Comparison of ENCODE assay signal across 7 cellular contexts in genomic region chr19:662207-662961, GRCh38. TPM values are rescaled to one million over a fixed set of nuclear protein-coding genes. Genes with fewer than 3 reads are reported as not detected.
DNase-seq lines count a peak whose midpoint lies in the region; ATAC-seq and TF ChIP-seq lines count a peak whose summit lies in the region.

No MANE protein-coding gene starts in this region.

- in situ Hi-C loops in GM13977 (cut with MboI; ENCODE audit: low pct_unique_long_range_greater_than_20kb, low sequenced_read_pairs, unreplicated experiment) = no loop called here
- in situ Hi-C loops in SK-MEL-5 (cut with HindIII; ENCODE audit: low pct_unique_long_range_greater_than_20kb, low sequenced_read_pairs) = no loop called here

- TF ChIP-seq CTCF in GM13977 (IDR thresholded peaks at IDR 0.05; ENCODE audit: extremely low read depth, insufficient read depth, missing control alignments) = no peak

- peak overlapping the region; percentile 49 for H3K27ac ChIP-seq in iPS-20b (ENCODE audit: low read length)

- peak overlapping the region; percentile 78 for H3K9ac ChIP-seq in iPS-20b (ENCODE audit: low read depth, low read length)

- peak; percentile 21 for ATAC-seq in HG02938 (IDR thresholded peaks at IDR 0.05; ENCODE audit: unreplicated experiment)
- ATAC-seq in activated naive CD8-positive, alpha-beta T cell treated with anti-CD3 and anti-CD28 coated beads, Interleukin-2, amount 50 U/mL, for 24 hours = peak; percentile 38

- peak; percentile 87 for DNase-seq in GM13977 (ENCODE audit: low spot score)
- DNase-seq in SK-MEL-5 (ENCODE audit: low read depth, low spot score) = peak; percentile 35
- peak; percentile 77 for DNase-seq in activated naive CD8-positive, alpha-beta T cell treated with anti-CD3 and anti-CD28 coated beads, Interleukin-2, amount 50 U/mL, for 24 hours
- DNase-seq in stimulated activated CD4-positive, alpha-beta T cell treated with anti-CD3 and anti-CD28 coated beads, Interleukin-1b, Interleukin-23, amount 100 ng/mL, for 4 hours (ENCODE audit: low read depth in 2 of 2) = peak; percentile 58 to 63
- no peak for DNase-seq in head of caudate nucleus

- peaks cover 8% of the 10 kb centered on the region; the same call in 1 of the 2 replicates for H3K27me3 ChIP-seq in iPS-20b (ENCODE audit: insufficient read depth, low read length)

- H3K36me3 ChIP-seq in iPS-20b (ENCODE audit: insufficient read depth, low read depth, low read length) = no peaks in the 10 kb centered on the region

- H3K27ac Mint-ChIP-seq in activated naive CD8-positive, alpha-beta T cell treated with anti-CD3 and anti-CD28 coated beads, Interleukin-2, amount 50 U/mL, for 24 hours = peak overlapping the region; percentile 90

- no peaks in the 10 kb centered on the region for H3K9me3 ChIP-seq in iPS-20b (ENCODE audit: insufficient read depth, low read depth, low read length)

- no peaks in the 10 kb centered on the region for H3K27me3 Mint-ChIP-seq in activated naive CD8-positive, alpha-beta T cell treated with anti-CD3 and anti-CD28 coated beads, Interleukin-2, amount 50 U/mL, for 24 hours

- intact Hi-C loops in head of caudate nucleus (cut with DNase I) = loop anchor here (2.0 to 10.0 kb wide), 3 partner anchors 18 to 262 kb away; partner anchors contain the start of genes ARID3A and PTBP1

- H3K36me3 Mint-ChIP-seq in activated naive CD8-positive, alpha-beta T cell treated with anti-CD3 and anti-CD28 coated beads, Interleukin-2, amount 50 U/mL, for 24 hours (ENCODE audit: low read depth) = peaks cover 7% of the 10 kb centered on the region

- H3K9me3 Mint-ChIP-seq in activated naive CD8-positive, alpha-beta T cell treated with anti-CD3 and anti-CD28 coated beads, Interleukin-2, amount 50 U/mL, for 24 hours = no peaks in the 10 kb centered on the region

- H3K4me1 ChIP-seq in iPS-20b (ENCODE audit: insufficient read depth, low read length) = no peaks in the 10 kb centered on the region

- peak overlapping the region; percentile 81 for H3K4me3 ChIP-seq in iPS-20b (ENCODE audit: low read length)

- H3K4me1 Mint-ChIP-seq in activated naive CD8-positive, alpha-beta T cell treated with anti-CD3 and anti-CD28 coated beads, Interleukin-2, amount 50 U/mL, for 24 hours = peaks cover 45% of the 10 kb centered on the region

- H3K4me3 Mint-ChIP-seq in activated naive CD8-positive, alpha-beta T cell treated with anti-CD3 and anti-CD28 coated beads, Interleukin-2, amount 50 U/mL, for 24 hours = peak overlapping the region; percentile 95

RNA-seq across cellular contexts. Expression of gene RNF126, which starts 0.6 kb away (rescaled TPM):
- 29.6 and 30.0 TPM in 2 replicates for total RNA-seq in SK-MEL-5 (2014; rRNA removed; shearing (Covaris generic))
- polyA plus RNA-seq in SK-MEL-5 (2015; cell fraction: cytosol; rRNA removed) = 68.3 and 73.4 TPM in 2 replicates
- 48.4 and 75.9 TPM in 2 replicates for polyA plus RNA-seq in SK-MEL-5 (2015; cell fraction: nucleus; rRNA removed)

RNA-seq across cellular contexts. Expression of gene FSTL3, which starts 13.8 kb away (rescaled TPM):
- total RNA-seq in SK-MEL-5 (2014; rRNA removed; shearing (Covaris generic)) = 6.4 and 7.8 TPM in 2 replicates
- 10.9 and 13.3 TPM in 2 replicates for polyA plus RNA-seq in SK-MEL-5 (2015; cell fraction: cytosol; rRNA removed)
- polyA plus RNA-seq in SK-MEL-5 (2015; cell fraction: nucleus; rRNA removed) = 36.6 and 38.4 TPM in 2 replicates

RNA-seq across cellular contexts. Expression of gene FGF22, which starts 22.7 kb away (rescaled TPM):
- total RNA-seq in SK-MEL-5 (2014; rRNA removed; shearing (Covaris generic)) = 0.24 TPM in 1 of 2 replicates, not detected in the other
- polyA plus RNA-seq in SK-MEL-5 (2015; cell fraction: cytosol; rRNA removed) = not detected in 2 replicates
- 0.76 and 2.3 TPM in 2 replicates for polyA plus RNA-seq in SK-MEL-5 (2015; cell fraction: nucleus; rRNA removed)

RNA-seq across cellular contexts. Expression of gene POLRMT, which starts 29.0 kb away (rescaled TPM):
- 29.0 and 37.3 TPM in 2 replicates for total RNA-seq in SK-MEL-5 (2014; rRNA removed; shearing (Covaris generic))
- polyA plus RNA-seq in SK-MEL-5 (2015; cell fraction: cytosol; rRNA removed) = 41.5 and 50.8 TPM in 2 replicates
- 283 and 349 TPM in 2 replicates for polyA plus RNA-seq in SK-MEL-5 (2015; cell fraction: nucleus; rRNA removed)

RNA-seq across cellular contexts. Expression of gene PRSS57, which starts 32.9 kb away (rescaled TPM):
- not detected in 2 replicates for total RNA-seq in SK-MEL-5 (2014; rRNA removed; shearing (Covaris generic))
- polyA plus RNA-seq in SK-MEL-5 (2015; cell fraction: cytosol; rRNA removed) = not detected in 2 replicates
- polyA plus RNA-seq in SK-MEL-5 (2015; cell fraction: nucleus; rRNA removed) = not detected in 2 replicates

Comparison
In these comparisons a context has a peak if more than half of its experiments do, and no peak if none do; other contexts are left out.
1. DNase-seq: peak in GM13977 (single experiment), SK-MEL-5 (single experiment), activated naive CD8-positive, alpha-beta T cell treated with anti-CD3 and anti-CD28 coated beads, Interleukin-2, amount 50 U/mL, for 24 hours (single experiment) and stimulated activated CD4-positive, alpha-beta T cell treated with anti-CD3 and anti-CD28 coated beads, Interleukin-1b, Interleukin-23, amount 100 ng/mL, for 4 hours (2 of 2); none in head of caudate nucleus (0 of 42).